In genomic region chr1:203475012-203475981, GRCh38 we compare ENCODE assay signal across 7 cellular contexts. TPM values are rescaled to one million over a fixed set of nuclear protein-coding genes. Genes with fewer than 3 reads are reported as not detected.
A peak's percentile ranks its signal among the peaks of the same experiment; 100 is the strongest.
DNase-seq lines count a peak whose midpoint lies in the region; ATAC-seq and TF ChIP-seq lines count a peak whose summit lies in the region.

TSS of gene PRELP (plus strand) at chr1:203475806. CDS start at chr1:203483185, 7,379 bp downstream.

- H3K27ac ChIP-seq in upper lobe of left lung: peak within 1 kb of the TSS; percentile 51 to 78 (median 74)

- no peaks in the 10 kb centered on the region for H3K27me3 ChIP-seq in upper lobe of left lung

- H3K9me3 ChIP-seq in upper lobe of left lung: no peaks in the 10 kb centered on the region

- H3K4me3 ChIP-seq in choroid plexus epithelial cell (ENCODE audit: low read depth, low read length): no peak within 1 kb of the TSS
- H3K4me3 ChIP-seq in lower leg skin (ENCODE audit: low read depth, poor library complexity, severe bottlenecking): peak within 1 kb of the TSS; percentile 39
- peak within 1 kb of the TSS in 3 of 4 donors; percentile 32 to 47 (median 42) for H3K4me3 ChIP-seq in upper lobe of left lung

- no peaks in the 10 kb centered on the region for H3K36me3 ChIP-seq in upper lobe of left lung

- peaks cover 0 to 4% (median 1%) of the 10 kb centered on the region in 4 donors for H3K4me1 ChIP-seq in upper lobe of left lung

- DNase-seq in NCI-H146 (lab: John Stamatoyannopoulos, UW) (peak; percentile 78), choroid plexus epithelial cell (ENCODE audit: low read depth) (no peak), lower leg skin (ENCODE audit: low spot score in 2 of 2) (peak; percentile 67 to 91), upper lobe of left lung (no peak), OCI-M1 (lab: John Stamatoyannopoulos, UW) (no peak)

- TF ChIP-seq POLR2A in lower leg skin (IDR thresholded peaks at IDR 0.05) (peak in 1 of 2 donors; percentile 6), upper lobe of left lung (IDR thresholded peaks at IDR 0.05) (peak in 1 of 4 donors; percentile 39)

- WGBS in lower leg skin, 2 donors: 15 to 32% methylated on average over 8 of the region's 8 CpGs
- WGBS in upper lobe of left lung, 2 donors: 37 to 44% methylated on average over 8 of the region's 8 CpGs

- TF ChIP-seq CTCF in choroid plexus epithelial cell (conservative IDR thresholded peaks at IDR 0.05; ENCODE audit: low read depth, low read length) (peak; percentile 3), lower leg skin (IDR thresholded peaks at IDR 0.05) (no peak), upper lobe of left lung (IDR thresholded peaks at IDR 0.05) (no peak)

- no peak for TF ChIP-seq EP300 in upper lobe of left lung (IDR thresholded peaks at IDR 0.05)

- ATAC-seq in upper lobe of left lung (ENCODE audit: low FRiP score in 2 of 2) (peak in 1 of 2 donors; percentile 77), GM19452 (IDR thresholded peaks at IDR 0.05; ENCODE audit: unreplicated experiment) (no peak), HG03159 (IDR thresholded peaks at IDR 0.05; ENCODE audit: unreplicated experiment) (no peak)

- intact Hi-C loops in lower leg skin (cut with DNase I; ENCODE audit: low total_unique reads): no loop called here

RNA-seq across cellular contexts. Expression of gene PRELP, which starts in this region (rescaled TPM):
- total RNA-seq in lower leg skin (10 to 100 TPM; 16.1 to 65.0 (median 20.7) TPM), upper lobe of left lung (100 to 1,000 TPM in 1 of 6 donors, 10 to 100 TPM in 5; 30.4 to 104 (median 47.3) TPM)

Comparison
In these comparisons a context has a peak if more than half of its experiments do, and no peak if none do; other contexts are left out.
1. DNase-seq: peak in NCI-H146 (single experiment) and lower leg skin (2 of 2); none in choroid plexus epithelial cell (single experiment), upper lobe of left lung (0 of 2) and OCI-M1 (single experiment).